In genomic region chr6:26012061-26012460, GRCh38 we compare ENCODE assay signal across 25 cellular contexts.
"Had no signal": no experiment of that assay in that cellular context is flagged by ENCODE, and none has a peak within 500 bp of the region (broad histone marks: within the 10 kb centered on the region; RNA-seq: fewer than 3 reads in every experiment).

No MANE protein-coding gene starts in this region.

- H3K9me3 Mint-ChIP-seq: activated CD4-positive, alpha-beta memory T cell treated with anti-CD3 and anti-CD28 coated beads, Interleukin-2, amount 10 ng/mL, durations not matched to agents 7 days and 5 days; activated naive CD8-positive, alpha-beta T cell treated with anti-CD3 and anti-CD28 coated beads, Interleukin-2, amount 10 ng/mL, durations not matched to agents 7 days and 5 days; T-helper 1 cell treated with Interleukin-12 subunit alpha and Interleukin-12 subunit beta and Interleukin-4 antibody, amounts not matched to agents 30 μg/mL and 1 μg/mL, for 36 hours had no signal

- H3K4me3 ChIP-seq: adrenal gland, colonic mucosa, MG63, SJSA1 had no signal

- H3K27ac Mint-ChIP-seq: activated CD4-positive, alpha-beta memory T cell treated with anti-CD3 and anti-CD28 coated beads, Interleukin-2, amount 10 ng/mL, durations not matched to agents 7 days and 5 days; activated CD4-positive, alpha-beta T cell treated with anti-CD3 and anti-CD28 coated beads for 36 hours; activated naive CD8-positive, alpha-beta T cell treated with anti-CD3 and anti-CD28 coated beads, Interleukin-2, amount 10 ng/mL, durations not matched to agents 7 days and 5 days; T-helper 1 cell treated with Interleukin-12 subunit alpha and Interleukin-12 subunit beta and Interleukin-4 antibody, amounts not matched to agents 30 μg/mL and 1 μg/mL, for 36 hours had no signal

- H3K4me1 ChIP-seq: adrenal gland, colonic mucosa, SJSA1 had no signal

- H3K36me3 Mint-ChIP-seq: activated naive CD8-positive, alpha-beta T cell treated with anti-CD3 and anti-CD28 coated beads, Interleukin-2, amount 10 ng/mL, durations not matched to agents 7 days and 5 days had no signal

- H3K36me3 ChIP-seq: adrenal gland, colonic mucosa, MG63, SJSA1, WERI-Rb-1 had no signal

- H3K27ac ChIP-seq: adrenal gland, colonic mucosa, SJSA1, WERI-Rb-1 had no signal

- DNase-seq: activated CD4-positive, alpha-beta memory T cell treated with anti-CD3 and anti-CD28 coated beads, Interleukin-2, amount 10 ng/mL, durations not matched to agents 7 days and 5 days; activated CD4-positive, alpha-beta T cell treated with anti-CD3 and anti-CD28 coated beads for 36 hours; activated CD4-positive, alpha-beta T cell treated with anti-CD3 and anti-CD28 coated beads, Interleukin-2, amount 50 U/mL, for 1 hour; activated naive CD4-positive, alpha-beta T cell treated with anti-CD3 and anti-CD28 coated beads, Interleukin-2, amount 50 U/mL, for 16 hours; activated naive CD8-positive, alpha-beta T cell treated with anti-CD3 and anti-CD28 coated beads, Interleukin-2, amount 10 ng/mL, durations not matched to agents 7 days and 5 days; activated T-cell treated with anti-CD3 and anti-CD28 coated beads for 4 hours; adrenal gland; anterior cingulate cortex; caudate nucleus; colonic mucosa; MG63; NCI-H1092 treated with DMSO at 0.1 percent for 48 hours; NCI-H1417 treated with DMSO at 0.1 percent for 48 hours; NCI-H1694; NCI-H2081; NCI-H510A treated with DMSO at 0.1 percent for 48 hours; NCI-H69; NK-92 treated with Interleukin-12 subunit alpha and Interleukin-12 subunit beta, amount 100 ng/mL, for 24 hours; PC-3; SHP77; WERI-Rb-1 had no signal

- H3K4me3 Mint-ChIP-seq: activated CD4-positive, alpha-beta memory T cell treated with anti-CD3 and anti-CD28 coated beads, Interleukin-2, amount 10 ng/mL, durations not matched to agents 7 days and 5 days; activated CD4-positive, alpha-beta T cell treated with anti-CD3 and anti-CD28 coated beads for 36 hours; activated naive CD8-positive, alpha-beta T cell treated with anti-CD3 and anti-CD28 coated beads, Interleukin-2, amount 10 ng/mL, durations not matched to agents 7 days and 5 days; T-helper 1 cell treated with Interleukin-12 subunit alpha and Interleukin-12 subunit beta and Interleukin-4 antibody, amounts not matched to agents 30 μg/mL and 1 μg/mL, for 36 hours had no signal

- ATAC-seq: activated CD4-positive, alpha-beta T cell treated with anti-CD3 and anti-CD28 coated beads for 36 hours; PC-3; SK-N-SH treated with all-trans-retinoic acid at 6 μM for 48 hours had no signal

- FAIRE-seq: RCC 7860 had no signal

- H3K9me3 ChIP-seq: adrenal gland, colonic mucosa, MG63, SJSA1 had no signal
